ENCODE assay signal across 36 cellular contexts in the genomic region with DNA sequence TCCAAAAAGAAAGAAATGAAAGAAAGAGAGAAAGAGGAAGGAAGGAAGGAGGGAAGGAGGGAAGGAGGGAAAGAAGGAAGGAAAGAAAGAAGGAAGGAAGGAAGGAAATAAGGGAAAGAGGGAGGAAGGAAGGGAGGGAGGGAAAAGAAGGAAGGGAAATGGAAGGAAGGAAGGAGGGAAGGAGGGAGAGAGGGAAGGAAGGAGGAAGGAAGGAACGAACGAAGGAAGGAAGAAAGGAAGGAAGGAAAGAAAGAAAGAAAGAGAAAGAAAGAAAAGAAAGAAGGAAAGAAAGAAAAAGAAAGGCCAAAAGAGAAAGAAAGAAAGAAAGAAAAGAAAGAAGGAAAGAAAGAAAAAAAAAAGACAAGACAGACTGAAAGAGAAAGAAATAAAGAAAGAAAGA.
"Had no signal": no experiment of that assay in that cellular context is flagged by ENCODE, and none has a peak within 500 bp of the region (broad histone marks: within the 10 kb centered on the region; RNA-seq: fewer than 3 reads in every experiment).

No MANE protein-coding gene starts in this region.

- H3K36me3 Mint-ChIP-seq: activated naive CD4-positive, alpha-beta T cell treated with anti-CD3 and anti-CD28 coated beads, Interleukin-2, amount 10 ng/mL, durations not matched to agents 7 days and 5 days; activated naive CD4-positive, alpha-beta T cell treated with anti-CD3 and anti-CD28 coated beads, Interleukin-2, amount 50 U/mL, for 24 hours; activated naive CD4-positive, alpha-beta T cell treated with anti-CD3 and anti-CD28 coated beads, Interleukin-2, amount 50 U/mL, for 72 hours; activated naive CD8-positive, alpha-beta T cell; activated naive CD8-positive, alpha-beta T cell treated with anti-CD3 and anti-CD28 coated beads for 36 hours; activated naive CD8-positive, alpha-beta T cell treated with anti-CD3 and anti-CD28 coated beads, Interleukin-2, amount 10 ng/mL, durations not matched to agents 7 days and 5 days; brain had no signal

- H3K27ac ChIP-seq: adrenal gland, ascending aorta, body of pancreas, brain microvascular endothelial cell, breast epithelium, cardiac muscle cell had no signal

- H3K27me3 Mint-ChIP-seq: activated naive CD4-positive, alpha-beta T cell treated with anti-CD3 and anti-CD28 coated beads, Interleukin-2, amount 10 ng/mL, durations not matched to agents 7 days and 5 days; activated naive CD4-positive, alpha-beta T cell treated with anti-CD3 and anti-CD28 coated beads, Interleukin-2, amount 50 U/mL, for 24 hours; activated naive CD8-positive, alpha-beta T cell treated with anti-CD3 and anti-CD28 coated beads for 36 hours; activated naive CD8-positive, alpha-beta T cell treated with anti-CD3 and anti-CD28 coated beads, Interleukin-2, amount 10 ng/mL, durations not matched to agents 7 days and 5 days; activated naive CD8-positive, alpha-beta T cell treated with anti-CD3 and anti-CD28 coated beads, Interleukin-2, amount 50 U/mL, for 24 hours; central memory CD8-positive, alpha-beta T cell had no signal

- H3K4me1 Mint-ChIP-seq: activated naive CD4-positive, alpha-beta T cell treated with anti-CD3 and anti-CD28 coated beads, Interleukin-2, amount 10 ng/mL, durations not matched to agents 7 days and 5 days; activated naive CD4-positive, alpha-beta T cell treated with anti-CD3 and anti-CD28 coated beads, Interleukin-2, amount 50 U/mL, for 24 hours; activated naive CD8-positive, alpha-beta T cell treated with anti-CD3 and anti-CD28 coated beads for 36 hours; activated naive CD8-positive, alpha-beta T cell treated with anti-CD3 and anti-CD28 coated beads, Interleukin-2, amount 10 ng/mL, durations not matched to agents 7 days and 5 days; activated naive CD8-positive, alpha-beta T cell treated with anti-CD3 and anti-CD28 coated beads, Interleukin-2, amount 50 U/mL, for 24 hours; activated T-helper 17 cell treated with anti-CD3 and anti-CD28 coated beads, Interleukin-2, amount 50 U/mL, for 72 hours; brain; central memory CD8-positive, alpha-beta T cell had no signal

- DNase-seq: activated effector memory CD4-positive, alpha-beta T cell treated with anti-CD3 and anti-CD28 coated beads, Interleukin-2, amount 50 U/mL, for 16 hours; activated effector memory CD4-positive, alpha-beta T cell treated with Interleukin-2 at 50 U/mL for 16 hours; activated gamma-delta T cell; activated gamma-delta T cell treated with Interleukin-2 at 50 U/mL for 16 hours; activated naive CD4-positive, alpha-beta T cell; activated naive CD4-positive, alpha-beta T cell treated with anti-CD3 and anti-CD28 coated beads for 36 hours; activated naive CD4-positive, alpha-beta T cell treated with anti-CD3 and anti-CD28 coated beads, Interleukin-2, amount 10 ng/mL, durations not matched to agents 7 days and 5 days; activated naive CD4-positive, alpha-beta T cell treated with anti-CD3 and anti-CD28 coated beads, Interleukin-2, amount 50 U/mL, for 16 hours; activated naive CD4-positive, alpha-beta T cell treated with Interleukin-2 at 50 U/mL for 16 hours; activated naive CD8-positive, alpha-beta T cell treated with anti-CD3 and anti-CD28 coated beads for 36 hours; activated naive CD8-positive, alpha-beta T cell treated with anti-CD3 and anti-CD28 coated beads, Interleukin-2, amount 10 ng/mL, durations not matched to agents 7 days and 5 days; activated naive CD8-positive, alpha-beta T cell treated with anti-CD3 and anti-CD28 coated beads, Interleukin-2, amount 50 U/mL, for 24 hours; activated T-cell treated with anti-CD3 and anti-CD28 coated beads, Interleukin-2, amount 50 U/mL, for 4 hours; activated T-cell treated with anti-CD3 and anti-CD28 coated beads, Interleukin-2, amount 50 U/mL, for 48 hours; activated T-cell treated with anti-CD3 and anti-CD28 coated beads, Interleukin-2, amount 50 U/mL, for 72 hours; adrenal gland; amniotic stem cell; amygdala; anterior cingulate cortex; aorta; body of pancreas; brain microvascular endothelial cell; caudate nucleus; central memory CD4-positive, alpha-beta T cell; cerebellar nuclear complex had no signal

- H3K36me3 ChIP-seq: adrenal gland, ascending aorta, brain microvascular endothelial cell, breast epithelium, cardiac muscle cell had no signal

- ATAC-seq: activated naive CD4-positive, alpha-beta T cell treated with anti-CD3 and anti-CD28 coated beads, Interleukin-2, amount 50 U/mL, for 72 hours; activated naive CD8-positive, alpha-beta T cell treated with anti-CD3 and anti-CD28 coated beads, Interleukin-2, amount 50 U/mL, for 24 hours; activated T-cell treated with anti-CD3 and anti-CD28 coated beads, Interleukin-2, amount 50 U/mL, for 4 hours; activated T-cell treated with anti-CD3 and anti-CD28 coated beads, Interleukin-2, amount 50 U/mL, for 72 hours; activated T-helper 17 cell treated with anti-CD3 and anti-CD28 coated beads, Interleukin-2, amount 50 U/mL, for 72 hours; body of pancreas had no signal

- H3K4me1 ChIP-seq: adrenal gland, ascending aorta, body of pancreas, breast epithelium had no signal

- H3K27ac Mint-ChIP-seq: activated naive CD4-positive, alpha-beta T cell treated with anti-CD3 and anti-CD28 coated beads for 36 hours; activated naive CD4-positive, alpha-beta T cell treated with anti-CD3 and anti-CD28 coated beads, Interleukin-2, amount 10 ng/mL, durations not matched to agents 7 days and 5 days; activated naive CD4-positive, alpha-beta T cell treated with anti-CD3 and anti-CD28 coated beads, Interleukin-2, amount 50 U/mL, for 24 hours; activated naive CD4-positive, alpha-beta T cell treated with anti-CD3 and anti-CD28 coated beads, Interleukin-2, amount 50 U/mL, for 72 hours; activated naive CD8-positive, alpha-beta T cell; activated naive CD8-positive, alpha-beta T cell treated with anti-CD3 and anti-CD28 coated beads for 36 hours; activated naive CD8-positive, alpha-beta T cell treated with anti-CD3 and anti-CD28 coated beads, Interleukin-2, amount 10 ng/mL, durations not matched to agents 7 days and 5 days; activated naive CD8-positive, alpha-beta T cell treated with anti-CD3 and anti-CD28 coated beads, Interleukin-2, amount 50 U/mL, for 24 hours; activated T-cell treated with anti-CD3 and anti-CD28 coated beads, Interleukin-2, amount 50 U/mL, for 72 hours; activated T-helper 1 cell treated with anti-CD3 and anti-CD28 coated beads, Interleukin-12 subunit alpha, Interleukin-12 subunit beta, Interleukin-2, Interleukin-4 antibody, amounts not matched to agents 30 ng/mL and 10 ng/mL and 1 ng/mL, durations not matched to agents 14 hours and 24 hours and 36 hours; activated T-helper 17 cell treated with anti-CD3 and anti-CD28 coated beads, Interleukin-2, amount 50 U/mL, for 72 hours; activated T-helper 2 cell treated with anti-CD3 and anti-CD28 coated beads, Interferon-gamma antibody, Interleukin-2, Interleukin-4, amounts not matched to agents 10 μg/mL and 5 μg/mL and 100 μg/mL, durations not matched to agents 14 hours and 24 hours and 36 hours; brain had no signal

- H3K4me3 ChIP-seq: adrenal gland, ascending aorta, body of pancreas, breast epithelium, cardiac muscle cell had no signal

- H3K9me3 ChIP-seq: adrenal gland, ascending aorta, body of pancreas, breast epithelium had no signal

- H3K4me3 Mint-ChIP-seq: activated naive CD4-positive, alpha-beta T cell treated with anti-CD3 and anti-CD28 coated beads for 36 hours; activated naive CD4-positive, alpha-beta T cell treated with anti-CD3 and anti-CD28 coated beads, Interleukin-2, amount 10 ng/mL, durations not matched to agents 7 days and 5 days; activated naive CD4-positive, alpha-beta T cell treated with anti-CD3 and anti-CD28 coated beads, Interleukin-2, amount 50 U/mL, for 24 hours; activated naive CD8-positive, alpha-beta T cell; activated naive CD8-positive, alpha-beta T cell treated with anti-CD3 and anti-CD28 coated beads for 36 hours; activated naive CD8-positive, alpha-beta T cell treated with anti-CD3 and anti-CD28 coated beads, Interleukin-2, amount 10 ng/mL, durations not matched to agents 7 days and 5 days; activated naive CD8-positive, alpha-beta T cell treated with anti-CD3 and anti-CD28 coated beads, Interleukin-2, amount 50 U/mL, for 24 hours; activated T-cell treated with anti-CD3 and anti-CD28 coated beads, Interleukin-2, amount 50 U/mL, for 4 hours; activated T-cell treated with anti-CD3 and anti-CD28 coated beads, Interleukin-2, amount 50 U/mL, for 72 hours; activated T-helper 1 cell treated with anti-CD3 and anti-CD28 coated beads, Interleukin-12 subunit alpha, Interleukin-12 subunit beta, Interleukin-2, Interleukin-4 antibody, amounts not matched to agents 30 ng/mL and 10 ng/mL and 1 ng/mL, durations not matched to agents 14 hours and 24 hours and 36 hours; activated T-helper 17 cell treated with anti-CD3 and anti-CD28 coated beads, Interleukin-2, amount 50 U/mL, for 72 hours; brain; central memory CD8-positive, alpha-beta T cell had no signal

- H3K9me3 Mint-ChIP-seq: activated naive CD4-positive, alpha-beta T cell treated with anti-CD3 and anti-CD28 coated beads, Interleukin-2, amount 10 ng/mL, durations not matched to agents 7 days and 5 days; activated naive CD4-positive, alpha-beta T cell treated with anti-CD3 and anti-CD28 coated beads, Interleukin-2, amount 50 U/mL, for 24 hours; activated naive CD8-positive, alpha-beta T cell treated with anti-CD3 and anti-CD28 coated beads, Interleukin-2, amount 10 ng/mL, durations not matched to agents 7 days and 5 days; activated naive CD8-positive, alpha-beta T cell treated with anti-CD3 and anti-CD28 coated beads, Interleukin-2, amount 50 U/mL, for 24 hours; activated T-cell treated with anti-CD3 and anti-CD28 coated beads, Interleukin-2, amount 50 U/mL, for 4 hours; activated T-cell treated with anti-CD3 and anti-CD28 coated beads, Interleukin-2, amount 50 U/mL, for 72 hours; activated T-helper 1 cell treated with anti-CD3 and anti-CD28 coated beads, Interleukin-12 subunit alpha, Interleukin-12 subunit beta, Interleukin-2, Interleukin-4 antibody, amounts not matched to agents 30 ng/mL and 10 ng/mL and 1 ng/mL, durations not matched to agents 14 hours and 24 hours and 36 hours; activated T-helper 2 cell treated with anti-CD3 and anti-CD28 coated beads, Interferon-gamma antibody, Interleukin-2, Interleukin-4, amounts not matched to agents 10 μg/mL and 5 μg/mL and 100 μg/mL, durations not matched to agents 14 hours and 24 hours and 36 hours; brain; central memory CD8-positive, alpha-beta T cell had no signal
